ENCODE assay signal across 36 cellular contexts in the genomic region with DNA sequence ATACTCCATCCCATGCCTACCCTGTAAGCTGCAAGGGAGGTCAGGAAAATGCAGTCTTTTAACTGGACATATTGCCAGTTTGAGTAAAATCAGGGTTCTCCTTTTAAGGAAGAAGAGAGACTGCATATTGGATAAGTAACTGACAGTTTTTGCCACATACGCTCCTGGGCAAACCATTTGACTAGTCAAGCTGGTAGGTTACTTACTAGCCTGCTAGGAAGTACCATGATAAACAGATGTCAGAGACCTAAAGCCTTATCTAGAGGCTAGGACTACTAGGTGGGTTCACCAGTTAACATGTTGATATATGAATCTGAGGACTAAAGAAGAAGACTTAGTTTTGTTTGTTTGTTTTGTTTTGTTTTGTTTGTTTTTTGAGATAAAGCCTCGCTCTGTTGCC.
"Had no signal": no experiment of that assay in that cellular context is flagged by ENCODE, and none has a peak within 500 bp of the region (broad histone marks: within the 10 kb centered on the region; RNA-seq: fewer than 3 reads in every experiment).

No MANE protein-coding gene starts in this region.

- H3K27ac Mint-ChIP-seq: activated CD4-positive, alpha-beta memory T cell treated with anti-CD3 and anti-CD28 coated beads, Interleukin-2, amount 10 ng/mL, durations not matched to agents 7 days and 5 days; activated naive CD4-positive, alpha-beta T cell treated with anti-CD3 and anti-CD28 coated beads, Interleukin-2, amount 50 U/mL, for 24 hours; activated naive CD8-positive, alpha-beta T cell treated with anti-CD3 and anti-CD28 coated beads, Interleukin-2, amount 10 ng/mL, durations not matched to agents 7 days and 5 days; activated T-helper 2 cell treated with anti-CD3 and anti-CD28 coated beads, Interferon-gamma antibody, Interleukin-2, Interleukin-4, amounts not matched to agents 10 μg/mL and 5 μg/mL and 100 μg/mL, durations not matched to agents 14 hours and 24 hours and 36 hours; T-cell had no signal

- H3K4me3 ChIP-seq: body of pancreas, breast epithelium, Peyer's patch had no signal

- H3K9me3 ChIP-seq: body of pancreas, breast epithelium, Peyer's patch had no signal

- H3K4me3 Mint-ChIP-seq: activated CD4-positive, alpha-beta memory T cell treated with anti-CD3 and anti-CD28 coated beads, Interleukin-2, amount 10 ng/mL, durations not matched to agents 7 days and 5 days; activated CD8-positive, alpha-beta memory T cell treated with anti-CD3 and anti-CD28 coated beads, Interleukin-2, amount 10 ng/mL, durations not matched to agents 7 days and 5 days; activated naive CD4-positive, alpha-beta T cell treated with anti-CD3 and anti-CD28 coated beads, Interleukin-2, amount 50 U/mL, for 24 hours; activated naive CD8-positive, alpha-beta T cell treated with anti-CD3 and anti-CD28 coated beads, Interleukin-2, amount 10 ng/mL, durations not matched to agents 7 days and 5 days; T-cell had no signal

- H3K27me3 Mint-ChIP-seq: activated CD4-positive, alpha-beta memory T cell treated with anti-CD3 and anti-CD28 coated beads, Interleukin-2, amount 10 ng/mL, durations not matched to agents 7 days and 5 days; activated naive CD4-positive, alpha-beta T cell treated with anti-CD3 and anti-CD28 coated beads, Interleukin-2, amount 50 U/mL, for 24 hours; activated naive CD8-positive, alpha-beta T cell treated with anti-CD3 and anti-CD28 coated beads, Interleukin-2, amount 10 ng/mL, durations not matched to agents 7 days and 5 days; T-cell had no signal

- H3K27ac ChIP-seq: body of pancreas, WERI-Rb-1 had no signal

- H3K27me3 ChIP-seq: body of pancreas, breast epithelium, Peyer's patch had no signal

- FAIRE-seq: astrocyte had no signal

- DNase-seq: activated CD4-positive, alpha-beta memory T cell treated with anti-CD3 and anti-CD28 coated beads, Interleukin-2, amount 10 ng/mL, durations not matched to agents 7 days and 5 days; activated CD4-positive, alpha-beta T cell treated with anti-CD3 and anti-CD28 coated beads for 1 hour; activated CD4-positive, alpha-beta T cell treated with anti-CD3 and anti-CD28 coated beads for 48 hours; activated CD4-positive, CD25-positive, alpha-beta regulatory T cell; activated CD8-positive, alpha-beta memory T cell treated with anti-CD3 and anti-CD28 coated beads for 24 hours; activated CD8-positive, alpha-beta memory T cell treated with anti-CD3 and anti-CD28 coated beads, Interleukin-2, amount 10 ng/mL, durations not matched to agents 7 days and 5 days; activated CD8-positive, alpha-beta memory T cell treated with anti-CD3 and anti-CD28 coated beads, Interleukin-2, amount 50 U/mL, for 48 hours; activated gamma-delta T cell; activated naive CD4-positive, alpha-beta T cell treated with Interleukin-2 at 50 U/mL for 16 hours; activated naive CD8-positive, alpha-beta T cell treated with anti-CD3 and anti-CD28 coated beads, Interleukin-2, amount 10 ng/mL, durations not matched to agents 7 days and 5 days; activated T-cell treated with anti-CD3 and anti-CD28 coated beads, Interleukin-2, amount 50 U/mL, for 48 hours; amygdala; body of pancreas; NCI-H1092 treated with DMSO at 0.1 percent for 48 hours; NCI-H1417; NCI-H146; NCI-H187; NCI-H2029 treated with DMSO at 0.1 percent for 48 hours; NCI-H2107; NCI-H2171; NCI-H510A; NCI-H526; NCI-H748 treated with DMSO at 0.1 percent for 48 hours; NK-92 treated with Interleukin-12 subunit alpha and Interleukin-12 subunit beta, amount 100 ng/mL, for 24 hours; PC-3; Peyer's patch; RPMI8226; SHP77 treated with DMSO at 0.1 percent for 48 hours; T-cell; T1000; WERI-Rb-1 had no signal

- H3K4me1 ChIP-seq: breast epithelium had no signal

- H3K36me3 ChIP-seq: breast epithelium, Peyer's patch, WERI-Rb-1 had no signal

- ATAC-seq: activated CD8-positive, alpha-beta memory T cell treated with anti-CD3 and anti-CD28 coated beads, Interleukin-2, amount 10 ng/mL, durations not matched to agents 7 days and 5 days; body of pancreas; PC-3; SK-N-SH treated with all-trans-retinoic acid at 6 μM for 48 hours; T-cell had no signal

- H3K9me3 Mint-ChIP-seq: activated CD4-positive, alpha-beta memory T cell treated with anti-CD3 and anti-CD28 coated beads, Interleukin-2, amount 10 ng/mL, durations not matched to agents 7 days and 5 days; activated naive CD4-positive, alpha-beta T cell treated with anti-CD3 and anti-CD28 coated beads, Interleukin-2, amount 50 U/mL, for 24 hours; activated T-helper 2 cell treated with anti-CD3 and anti-CD28 coated beads, Interferon-gamma antibody, Interleukin-2, Interleukin-4, amounts not matched to agents 10 μg/mL and 5 μg/mL and 100 μg/mL, durations not matched to agents 14 hours and 24 hours and 36 hours; T-cell had no signal
